Comparison of ENCODE assay signal across 22 cellular contexts in the genomic region with DNA sequence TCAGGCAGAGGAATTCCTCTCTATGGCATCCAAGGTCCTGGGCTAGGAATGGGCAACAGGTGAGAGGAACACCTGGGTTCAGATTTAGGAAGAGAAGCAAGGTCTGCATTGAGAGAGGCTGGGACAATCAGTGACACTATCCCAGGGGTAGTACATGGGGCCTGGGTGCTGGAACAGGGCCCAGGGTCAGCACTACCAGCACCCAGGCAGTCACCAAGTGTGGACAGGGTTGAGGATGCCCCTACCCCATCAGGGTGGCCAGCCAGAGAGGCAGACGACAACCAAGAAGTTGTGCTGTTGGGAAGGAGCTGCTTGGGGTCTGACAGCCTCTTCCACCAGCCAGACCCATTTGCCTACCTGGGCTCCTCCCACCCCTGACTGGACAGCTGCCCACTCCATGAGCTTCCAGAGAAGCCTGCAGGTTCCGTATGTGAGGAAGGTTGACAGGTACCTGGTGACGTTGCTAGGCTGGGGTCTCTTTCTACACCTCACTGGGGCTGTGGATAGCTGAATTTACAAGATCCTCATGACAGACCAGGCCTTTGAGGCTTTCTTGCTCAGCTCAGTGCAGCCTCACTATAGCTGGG. TPM values are rescaled to one million over a fixed set of nuclear protein-coding genes. Genes with fewer than 3 reads are reported as not detected.
A peak's percentile ranks its signal among the peaks of the same experiment; 100 is the strongest.
DNase-seq lines count a peak whose midpoint lies in the region; ATAC-seq and TF ChIP-seq lines count a peak whose summit lies in the region.
"Had no signal": no experiment of that assay in that cellular context is flagged by ENCODE, and none has a peak within 500 bp of the region (broad histone marks: within the 10 kb centered on the region; RNA-seq: fewer than 3 reads in every experiment).

No MANE protein-coding gene starts in this region.

- no peaks in the 10 kb centered on the region for H3K36me3 ChIP-seq in A673 (ENCODE audit: insufficient read depth, low read length, poor library complexity, severe bottlenecking)
- H3K36me3 ChIP-seq: BLaER1 treated with 17β-estradiol and CSF1 and Interleukin-3, amounts not matched to agents 10 nM and 100 nM had no signal

- no peaks in the 10 kb centered on the region for H3K4me1 ChIP-seq in A673 (ENCODE audit: insufficient read depth, low read length, poor library complexity, severe bottlenecking)
- H3K4me1 ChIP-seq: BLaER1 treated with 17β-estradiol and CSF1 and Interleukin-3, amounts not matched to agents 10 nM and 100 nM; Caco-2 had no signal

- H3K27ac Mint-ChIP-seq in nephron progenitor cell (peak overlapping the region; percentile 11), type B pancreatic cell (no peak overlapping the region)
- H3K27ac Mint-ChIP-seq in stimulated activated effector memory CD8-positive, alpha-beta T cell treated with anti-CD3 and anti-CD28 coated beads, Interleukin-12 subunit alpha, Interleukin-12 subunit beta, amount 100 ng/mL, for 72 hours: no peak overlapping the region
- H3K27ac Mint-ChIP-seq: B cell; CD4-positive, alpha-beta T cell; CD8-positive, alpha-beta T cell had no signal

- POLR2A ChIA-PET in A673 (lab: Charles Lee; ENCODE audit: low non-redundant PET): no interaction called here

- H3K27me3 Mint-ChIP-seq in nephron progenitor cell (ENCODE audit: low read depth, poor library complexity) (peaks cover 17% of the 10 kb centered on the region), type B pancreatic cell (peaks cover 19% of the 10 kb centered on the region)

- intact Hi-C loops in A673 (cut with micrococcal nuclease; ENCODE audit: unreplicated experiment): no loop called here

- DNase-seq in left lobe of liver (ENCODE audit: low spot score) (no peak), nephron progenitor cell (no peak), A673 (ENCODE audit: low spot score) (no peak), SHP77 treated with DMSO at 0.1 percent for 48 hours (lab: John Stamatoyannopoulos, UW) (no peak), type B pancreatic cell (ENCODE audit: extremely low spot score, unreplicated experiment) (no peak)
- no peak for DNase-seq in stimulated activated effector memory CD8-positive, alpha-beta T cell treated with anti-CD3 and anti-CD28 coated beads, Interleukin-12 subunit alpha, Interleukin-12 subunit beta, amount 100 ng/mL, for 72 hours (ENCODE audit: low spot score in 2 of 2)
- DNase-seq: 8988T; AML-193; Caco-2; Calu3; CD4-positive, alpha-beta T cell; CD8-positive, alpha-beta T cell; DMS79; DND-41; EL; GDM1 had no signal

- TF ChIP-seq CTCF in nephron progenitor cell (IDR thresholded peaks at IDR 0.05): no peak
- no peak for TF ChIP-seq CTCF in A673 (conservative IDR thresholded peaks at IDR 0.05; ENCODE audit: low read depth, low read length)
- TF ChIP-seq CTCF in type B pancreatic cell (conservative IDR thresholded peaks at IDR 0.05): no peak

- no peak overlapping the region for H3K27ac ChIP-seq in A673 (ENCODE audit: low read depth, low read length, poor library complexity, severe bottlenecking)
- H3K27ac ChIP-seq: BLaER1 treated with 17β-estradiol and CSF1 and Interleukin-3, amounts not matched to agents 10 nM and 100 nM; C4-2B had no signal

- no peak overlapping the region for H3K4me3 Mint-ChIP-seq in nephron progenitor cell
- no peak overlapping the region for H3K4me3 Mint-ChIP-seq in stimulated activated effector memory CD8-positive, alpha-beta T cell treated with anti-CD3 and anti-CD28 coated beads, Interleukin-12 subunit alpha, Interleukin-12 subunit beta, amount 100 ng/mL, for 72 hours
- H3K4me3 Mint-ChIP-seq in type B pancreatic cell: no peak overlapping the region
- H3K4me3 Mint-ChIP-seq: B cell; CD4-positive, alpha-beta T cell; CD8-positive, alpha-beta T cell had no signal

- peak; percentile 63 for ATAC-seq in left lobe of liver
- peak; percentile 24 for ATAC-seq in stimulated activated effector memory CD8-positive, alpha-beta T cell treated with anti-CD3 and anti-CD28 coated beads, Interleukin-12 subunit alpha, Interleukin-12 subunit beta, amount 100 ng/mL, for 72 hours
- ATAC-seq: CD8-positive, alpha-beta T cell; GM12878 had no signal

- BruUV-seq in A673 (replicated peaks; lab: Mats Ljungman, UMichigan): no TSS peak

- H3K9me3 ChIP-seq in A673 (ENCODE audit: low read depth, low read length, poor library complexity, severe bottlenecking): no peaks in the 10 kb centered on the region
- H3K9me3 ChIP-seq: Caco-2 had no signal

- H3K4me1 Mint-ChIP-seq in nephron progenitor cell (peaks cover 16% of the 10 kb centered on the region), type B pancreatic cell (ENCODE audit: unreplicated experiment) (no peaks in the 10 kb centered on the region)
- no peaks in the 10 kb centered on the region for H3K4me1 Mint-ChIP-seq in stimulated activated effector memory CD8-positive, alpha-beta T cell treated with anti-CD3 and anti-CD28 coated beads, Interleukin-12 subunit alpha, Interleukin-12 subunit beta, amount 100 ng/mL, for 72 hours
- H3K4me1 Mint-ChIP-seq: B cell had no signal

- peaks cover 23% of the 10 kb centered on the region for H3K9me3 Mint-ChIP-seq in nephron progenitor cell
- peaks cover 6% of the 10 kb centered on the region for H3K9me3 Mint-ChIP-seq in stimulated activated effector memory CD8-positive, alpha-beta T cell treated with anti-CD3 and anti-CD28 coated beads, Interleukin-12 subunit alpha, Interleukin-12 subunit beta, amount 100 ng/mL, for 72 hours
- H3K9me3 Mint-ChIP-seq in type B pancreatic cell: peaks cover 6% of the 10 kb centered on the region

- CTCF ChIA-PET in A673 (lab: Charles Lee): no interaction called here

- no peak overlapping the region for H3K4me3 ChIP-seq in A673 (ENCODE audit: low read depth, low read length, poor library complexity, severe bottlenecking)
- H3K4me3 ChIP-seq: BLaER1 treated with 17β-estradiol and CSF1 and Interleukin-3, amounts not matched to agents 10 nM and 100 nM; GM12878 had no signal

- H3K27me3 ChIP-seq in A673 (replicated peaks; ENCODE audit: insufficient read depth, low read depth, low read length, poor library complexity): no peaks in the 10 kb centered on the region
- H3K27me3 ChIP-seq: BLaER1 treated with 17β-estradiol and CSF1 and Interleukin-3, amounts not matched to agents 10 nM and 100 nM had no signal

- H3K36me3 Mint-ChIP-seq in nephron progenitor cell (ENCODE audit: low read depth) (no peaks in the 10 kb centered on the region), type B pancreatic cell (no peaks in the 10 kb centered on the region)
- no peaks in the 10 kb centered on the region for H3K36me3 Mint-ChIP-seq in stimulated activated effector memory CD8-positive, alpha-beta T cell treated with anti-CD3 and anti-CD28 coated beads, Interleukin-12 subunit alpha, Interleukin-12 subunit beta, amount 100 ng/mL, for 72 hours
- H3K36me3 Mint-ChIP-seq: CD8-positive, alpha-beta T cell had no signal

RNA-seq across cellular contexts. Expression of a gene that starts 13.9 kb away (rescaled TPM):
- total RNA-seq in left lobe of liver: 501 TPM
- total RNA-seq in A673 (2021): not detected in 2 replicates
- total RNA-seq in type B pancreatic cell (ENCODE audit: low replicate concordance): not detected in 2 replicates
- total RNA-seq: B cell; Calu3; CD4-positive, alpha-beta T cell; CD8-positive, alpha-beta T cell; Daoy; G401 had no signal

Comparison
In these comparisons a context has a peak if more than half of its experiments do, and no peak if none do; other contexts are left out.
1. RNA of a gene that starts 13.9 kb away (total RNA-seq): 501 TPM in left lobe of liver (single experiment); not detected in A673 and not detected in type B pancreatic cell; every median in the first group is over 100 times any median in the second.